11 cellular contexts compared by ENCODE assay signal in the genomic region with DNA sequence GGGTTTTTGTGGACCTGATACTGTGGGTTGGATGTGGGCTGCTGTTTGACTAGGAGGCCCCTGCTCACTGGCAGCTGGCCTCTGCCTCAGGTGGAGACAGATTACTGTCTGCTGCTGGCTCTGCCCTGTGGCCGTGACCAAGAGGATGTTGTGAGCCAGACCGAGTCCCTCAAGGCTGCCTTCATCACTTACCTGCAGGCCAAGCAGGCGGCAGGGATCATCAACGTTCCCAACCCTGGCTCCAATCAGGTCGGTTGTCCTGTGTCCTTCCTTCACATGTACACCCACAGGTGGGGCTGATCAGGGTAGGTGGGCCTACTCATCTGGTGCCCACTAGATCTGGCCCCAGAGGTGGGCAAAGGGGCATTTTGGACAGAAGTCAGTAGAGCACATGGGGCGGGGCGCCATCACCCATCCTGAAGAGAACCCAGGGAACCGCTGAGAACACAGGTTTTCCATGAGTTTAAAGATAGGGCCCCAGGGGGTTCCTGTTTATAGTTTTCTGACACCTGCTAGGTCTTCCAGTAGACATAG. TPM values are rescaled to one million over a fixed set of nuclear protein-coding genes. Genes with fewer than 3 reads are reported as not detected.
A peak's percentile ranks its signal among the peaks of the same experiment; 100 is the strongest.
DNase-seq lines count a peak whose midpoint lies in the region; ATAC-seq and TF ChIP-seq lines count a peak whose summit lies in the region.
"Had no signal": no experiment of that assay in that cellular context is flagged by ENCODE, and none has a peak within 500 bp of the region (broad histone marks: within the 10 kb centered on the region; RNA-seq: fewer than 3 reads in every experiment).

No MANE protein-coding gene starts in this region.

- H3K36me3 ChIP-seq in cardiac muscle cell (peaks cover 65% of the 10 kb centered on the region), osteoblast (ENCODE audit: insufficient read depth, low read length) (peaks cover 77% of the 10 kb centered on the region), upper lobe of right lung (peaks cover 98% of the 10 kb centered on the region)

- H3K27me3 Mint-ChIP-seq in central memory CD8-positive, alpha-beta T cell, result no peaks in the 10 kb centered on the region

- H3K9me3 Mint-ChIP-seq in central memory CD8-positive, alpha-beta T cell, result no peaks in the 10 kb centered on the region

- H3K4me3 ChIP-seq in cardiac muscle cell, result no peak overlapping the region
- no peak overlapping the region for H3K4me3 ChIP-seq in osteoblast (ENCODE audit: insufficient read depth, low read length)
- H3K4me3 ChIP-seq in upper lobe of right lung, result no peak overlapping the region
- H3K4me3 ChIP-seq: MG63 had no signal

- ATAC-seq in Right ventricle myocardium superior (ENCODE audit: poor library complexity) (no peak), upper lobe of right lung (no peak), HG02678 (IDR thresholded peaks at IDR 0.05; ENCODE audit: unreplicated experiment) (no peak)
- ATAC-seq in central memory CD8-positive, alpha-beta T cell (replicated peaks; ENCODE audit: extremely low read depth, poor library complexity, severe bottlenecking), result no peak

- H3K36me3 Mint-ChIP-seq in central memory CD8-positive, alpha-beta T cell (ENCODE audit: insufficient read depth), result peaks cover 46% of the 10 kb centered on the region

- H3K4me1 Mint-ChIP-seq in central memory CD8-positive, alpha-beta T cell, result no peaks in the 10 kb centered on the region

- peak overlapping the region; percentile 86 for H3K27ac Mint-ChIP-seq in central memory CD8-positive, alpha-beta T cell (ENCODE audit: low read depth)

- no peak overlapping the region for H2AFZ ChIP-seq in osteoblast (ENCODE audit: low read length)

- H3K27ac ChIP-seq in cardiac muscle cell (peak overlapping the region; percentile 18), osteoblast (ENCODE audit: low read depth, low read length) (peak overlapping the region; percentile 69), upper lobe of right lung (peak overlapping the region; percentile 65)

- no peak for TF ChIP-seq CTCF in cardiac muscle cell (IDR thresholded peaks at IDR 0.05; ENCODE audit: low read depth, low read length)
- no peak for TF ChIP-seq CTCF in osteoblast (IDR thresholded peaks at IDR 0.05; ENCODE audit: extremely low read depth, low read depth, low read length)
- TF ChIP-seq CTCF in upper lobe of right lung (IDR thresholded peaks at IDR 0.05), result no peak

- no peaks in the 10 kb centered on the region for H3K4me1 ChIP-seq in cardiac muscle cell (ENCODE audit: low read depth)
- peaks cover 12% of the 10 kb centered on the region for H3K4me1 ChIP-seq in osteoblast (ENCODE audit: insufficient read depth, low read length)
- peaks cover 14% of the 10 kb centered on the region for H3K4me1 ChIP-seq in upper lobe of right lung

- no peak for DNase-seq in cardiac muscle cell (ENCODE audit: low read depth in 1 of 2, low spot score in 1 of 2)
- DNase-seq in Right ventricle myocardium superior, result no peak
- DNase-seq in central memory CD8-positive, alpha-beta T cell (ENCODE audit: low spot score in 2 of 2), result no peak
- peak; percentile 78 for DNase-seq in osteoblast (ENCODE audit: insufficient read length, low spot score, missing footprints)
- no peak for DNase-seq in upper lobe of right lung
- DNase-seq in NOMO-1 (lab: John Stamatoyannopoulos, UW; ENCODE audit: unreplicated experiment in 2 of 2), result no peak
- DNase-seq in NCI-H524 treated with DMSO at 0.1 percent for 48 hours (lab: John Stamatoyannopoulos, UW), result no peak
- DNase-seq: activated T-cell treated with anti-CD3 and anti-CD28 coated beads for 4 hours, MG63, NCI-H774 had no signal

- peaks cover 2% of the 10 kb centered on the region for H3K79me2 ChIP-seq in osteoblast (ENCODE audit: insufficient read depth, low read length)

- H3K27me3 ChIP-seq in cardiac muscle cell, result no peaks in the 10 kb centered on the region
- no peaks in the 10 kb centered on the region for H3K27me3 ChIP-seq in osteoblast (ENCODE audit: insufficient read depth, low read length)
- H3K27me3 ChIP-seq in upper lobe of right lung, result no peaks in the 10 kb centered on the region
- H3K27me3 ChIP-seq: MG63 had no signal

- H3K4me2 ChIP-seq in osteoblast (ENCODE audit: insufficient read depth, low read length), result no peak overlapping the region

- no peaks in the 10 kb centered on the region for H3K9me3 ChIP-seq in cardiac muscle cell (ENCODE audit: low read depth)
- no peaks in the 10 kb centered on the region for H3K9me3 ChIP-seq in osteoblast (ENCODE audit: low read depth, low read length)
- no peaks in the 10 kb centered on the region for H3K9me3 ChIP-seq in upper lobe of right lung
- H3K9me3 ChIP-seq: MG63 had no signal

- no peak overlapping the region for H3K4me3 Mint-ChIP-seq in central memory CD8-positive, alpha-beta T cell

- intact Hi-C loops in Right ventricle myocardium superior (cut with DNase I), result no loop called here
- intact Hi-C loops in upper lobe of right lung (cut with DNase I), result no loop called here

- no peaks in the 10 kb centered on the region for H4K20me1 ChIP-seq in osteoblast (ENCODE audit: insufficient read depth, low read length)

RNA-seq across cellular contexts. Expression of gene ZBTB17, which starts 37.2 kb away (rescaled TPM):
- 48.8 and 64.0 TPM in 2 replicates for total RNA-seq in cardiac muscle cell
- polyA plus RNA-seq in cardiac muscle cell, result 47.1 and 61.6 TPM in 2 replicates
- 21.2 TPM for total RNA-seq in Right ventricle myocardium superior
- total RNA-seq in osteoblast, result 25.0 and 29.7 TPM in 2 replicates
- total RNA-seq in upper lobe of right lung, result 42.3 TPM

Comparison
In these comparisons a context has a peak if more than half of its experiments do, and no peak if none do; other contexts are left out.
1. H3K27ac ChIP-seq: peak in every context shown above with its lines; median percentile 69 in osteoblast; 65 in upper lobe of right lung; 18 in cardiac muscle cell.